In the genomic region with DNA sequence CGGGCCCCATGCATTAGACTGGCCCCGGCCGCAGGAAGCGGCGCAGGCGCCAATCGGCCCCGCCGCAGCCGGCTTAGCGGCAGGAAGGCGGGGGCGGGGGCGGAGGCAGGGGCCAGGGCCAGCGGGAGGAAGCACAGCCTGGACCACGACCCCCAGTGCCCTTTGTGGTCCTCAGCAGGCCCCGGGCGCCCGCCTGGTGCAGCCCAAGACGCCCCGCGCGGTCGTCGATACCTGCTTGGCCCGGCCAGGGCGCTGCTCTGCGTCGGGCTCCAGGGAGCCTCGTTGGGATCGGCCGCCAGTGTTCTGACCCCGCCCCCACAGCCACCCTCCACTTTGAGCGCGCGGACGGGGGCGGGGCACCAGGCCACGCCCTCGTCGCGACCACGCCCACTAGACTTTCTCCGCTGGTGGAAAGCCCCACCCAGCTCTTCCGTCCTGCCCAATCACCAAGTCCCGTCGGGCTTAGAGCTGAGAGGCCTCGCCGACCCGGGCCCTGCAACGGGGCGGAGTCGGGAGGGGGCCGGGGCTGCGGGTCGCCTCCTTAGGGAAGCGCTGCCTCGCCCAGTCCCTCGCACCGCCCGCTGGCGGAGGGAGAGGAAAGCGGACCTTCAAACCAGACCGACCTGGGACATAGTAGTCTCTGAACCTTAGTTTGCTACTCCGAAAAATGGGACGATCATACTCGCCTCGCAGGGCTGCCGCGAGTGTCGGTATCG, we compare ENCODE assay signal across 8 cellular contexts. TPM values are rescaled to one million over a fixed set of nuclear protein-coding genes. Genes with fewer than 3 reads are reported as not detected.
DNase-seq lines count a peak whose midpoint lies in the region; ATAC-seq and TF ChIP-seq lines count a peak whose summit lies in the region.

Gene PDLIM7 (minus strand): TSS at position 308 of the 716 bp plus-strand sequence. CDS start 1,092 bp downstream, outside the sequence.

- 0 to 1% methylated on average over 12 to 43 of the region's 72 CpGs for WGBS in lower leg skin, 2 donors

- TF ChIP-seq CTCF in dorsolateral prefrontal cortex (IDR thresholded peaks at IDR 0.05 in 54 of 56, conservative IDR thresholded peaks at IDR 0.05 in 2 of 56; ENCODE audit: low read depth in 1 of 56, partially characterized antibody in 56 of 56) (peak in 22 of 56 donors; percentile 7 to 41 (median 20)), lower leg skin (IDR thresholded peaks at IDR 0.05) (no peak)

- intact Hi-C loops in dorsolateral prefrontal cortex (cut with DNase I) (loop anchor here in 1 of 2 donors (10.0 kb wide), 1 partner anchor 183 kb away; the partner anchor contains the start of gene MXD3), lower leg skin (cut with DNase I; ENCODE audit: low total_unique reads) (no loop called here)

- ATAC-seq in GM19397 (IDR thresholded peaks at IDR 0.05; ENCODE audit: unreplicated experiment) (peak; percentile 81), HG03571 (IDR thresholded peaks at IDR 0.05; ENCODE audit: unreplicated experiment) (peak; percentile 74)

- DNase-seq in CD1c-positive myeloid dendritic cell (ENCODE audit: extremely low spot score) (peak; percentile 97), NCI-H82 (lab: John Stamatoyannopoulos, UW) (peak; percentile 97), dorsolateral prefrontal cortex (peak; percentile 40 to 93 (median 87)), lower leg skin (ENCODE audit: low spot score in 2 of 2) (peak; percentile 94 to 99)
- peak; percentile 95 for DNase-seq in activated CD4-positive, alpha-beta T cell treated with anti-CD3 and anti-CD28 coated beads, Interleukin-2, amount 50 U/mL, for 48 hours
- peak; percentile 94 to 96 for DNase-seq in stimulated activated CD4-positive, alpha-beta T cell treated with anti-CD3 and anti-CD28 coated beads, Interleukin-4, amount 100 ng/mL, for 48 hours (ENCODE audit: low read depth in 2 of 2)

- H3K27ac ChIP-seq in dorsolateral prefrontal cortex: peak within 1 kb of the TSS in 49 of 59 donors; percentile 24 to 90 (median 70)

- H3K4me3 ChIP-seq in dorsolateral prefrontal cortex (peak within 1 kb of the TSS; percentile 40 to 86 (median 73)), lower leg skin (ENCODE audit: low read depth, poor library complexity, severe bottlenecking) (peak within 1 kb of the TSS; percentile 47)

- no peak for TF ChIP-seq POLR2A in lower leg skin (IDR thresholded peaks at IDR 0.05)

- peaks cover 0 to 10% (median 0%) of the 10 kb centered on the region in 45 donors for H3K27me3 ChIP-seq in dorsolateral prefrontal cortex

RNA-seq across cellular contexts. Expression of gene PDLIM7, which starts in this region (rescaled TPM):
- total RNA-seq in dorsolateral prefrontal cortex (10 to 100 TPM; 12.0 to 88.0 (median 35.5) TPM), lower leg skin (10 to 100 TPM; 11.8 to 31.7 (median 23.5) TPM)

Comparison
In these comparisons a context has a peak if more than half of its experiments do, and no peak if none do; other contexts are left out.
1. Peak in every context shown above with its lines: DNase-seq, ATAC-seq, H3K4me3 ChIP-seq and H3K27ac ChIP-seq.